In the genomic region with DNA sequence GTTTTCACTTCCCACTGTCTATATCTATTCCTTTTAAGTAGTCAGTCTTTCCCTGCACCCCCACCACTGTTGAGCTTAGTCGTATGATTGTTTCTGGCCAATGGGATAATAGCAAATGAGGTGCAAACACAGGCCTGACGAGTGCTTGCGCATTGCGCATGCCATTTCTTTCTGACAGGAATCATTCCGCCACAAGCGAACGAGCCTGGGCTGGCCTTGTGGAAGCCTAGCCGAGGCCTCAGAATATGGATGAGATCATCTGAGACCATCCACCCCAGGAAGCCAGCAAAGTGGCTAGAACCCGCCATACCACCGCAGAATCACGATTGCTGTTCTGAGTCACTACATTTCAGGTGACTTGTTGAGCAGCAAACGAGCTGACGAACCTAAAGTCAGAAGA, we compare ENCODE assay signal across 23 cellular contexts. TPM values are rescaled to one million over a fixed set of nuclear protein-coding genes. Genes with fewer than 3 reads are reported as not detected.
A peak's percentile ranks its signal among the peaks of the same experiment; 100 is the strongest.
DNase-seq lines count a peak whose midpoint lies in the region; ATAC-seq and TF ChIP-seq lines count a peak whose summit lies in the region.
"Had no signal": no experiment of that assay in that cellular context is flagged by ENCODE, and none has a peak within 500 bp of the region (broad histone marks: within the 10 kb centered on the region; RNA-seq: fewer than 3 reads in every experiment).

No MANE protein-coding gene starts in this region.

- H3K4ac ChIP-seq in IMR-90 (ENCODE audit: low read depth, low read length), result peak overlapping the region; percentile 35; the same call in 1 of the 2 replicates
- H3K4ac ChIP-seq in neuronal stem cell (ENCODE audit: low read length), result no peak overlapping the region

- H4K91ac ChIP-seq in IMR-90 (ENCODE audit: insufficient read depth, low read depth, low read length) (no peak overlapping the region), neuronal stem cell (ENCODE audit: low read depth, low read length, poor library complexity) (no peak overlapping the region)

- no peaks in the 10 kb centered on the region for H3K27me3 Mint-ChIP-seq in Calu3 (ENCODE audit: unreplicated experiment)
- H3K27me3 Mint-ChIP-seq: T-cell had no signal

- no peak overlapping the region for H3K4me3 Mint-ChIP-seq in Calu3 (ENCODE audit: low read depth, unreplicated experiment)
- H3K4me3 Mint-ChIP-seq: T-cell had no signal

- H2BK5ac ChIP-seq in IMR-90 (ENCODE audit: low read depth, low read length, poor library complexity, severe bottlenecking), result no peak overlapping the region
- no peak overlapping the region for H2BK5ac ChIP-seq in neuronal stem cell (ENCODE audit: low read length)

- TF ChIP-seq CTCF in IMR-90 (conservative IDR thresholded peaks at IDR 0.05; ENCODE audit: low read depth, low read length) (no peak), esophagus muscularis mucosa (IDR thresholded peaks at IDR 0.05) (no peak), Calu3 (IDR thresholded peaks at IDR 0.05; ENCODE audit: unreplicated experiment) (no peak)

- H3K27me3 ChIP-seq in IMR-90 (ENCODE audit: control insufficient read depth, insufficient read depth, low read length) (no peaks in the 10 kb centered on the region), esophagus muscularis mucosa (no peaks in the 10 kb centered on the region), neuronal stem cell (ENCODE audit: control insufficient read depth in 3 of 3, insufficient read depth in 3 of 3, low read depth in 1 of 3, low read length in 3 of 3) (no peaks in the 10 kb centered on the region)
- H3K27me3 ChIP-seq: BE2C, MG63, Peyer's patch, SJCRH30 had no signal

- TF ChIP-seq RAD21 in IMR-90 (IDR thresholded peaks at IDR 0.05; ENCODE audit: low read length), result no peak

- H3K18ac ChIP-seq in IMR-90 (ENCODE audit: low read depth, low read length) (peak overlapping the region; percentile 54; the same call in 1 of the 2 replicates), neuronal stem cell (ENCODE audit: low read length) (peak overlapping the region; percentile 80)

- 100% methylated on average over 6 of the region's 13 CpGs; no CpG with 5 or more reads in 1 of the 2 experiments for WGBS in IMR-90 (ENCODE audit: extremely low coverage in 2 of 2, insufficient read length in 1 of 2), 2 experiments
- 94% methylated on average over 13 of the region's 13 CpGs for WGBS in esophagus muscularis mucosa
- no CpG with 5 or more reads among the region's 13 CpGs for WGBS in neuronal stem cell (ENCODE audit: extremely low coverage in 2 of 2, insufficient read length in 2 of 2, insufficient replicate concordance in 1 of 2), 2 donors

- no peak overlapping the region for H3K56ac ChIP-seq in IMR-90 (ENCODE audit: extremely low read depth, insufficient read depth, low read length)

- H2AFZ ChIP-seq in IMR-90 (replicated peaks; ENCODE audit: low read length, poor library complexity) (no peak overlapping the region), neuronal stem cell (ENCODE audit: low read length) (no peak overlapping the region)
- H2AFZ ChIP-seq: GM23248 had no signal

- no peak overlapping the region for H3K27ac Mint-ChIP-seq in Calu3 (ENCODE audit: unreplicated experiment)
- H3K27ac Mint-ChIP-seq: T-cell had no signal

- H3K4me1 ChIP-seq in IMR-90 (ENCODE audit: control insufficient read depth, insufficient read depth, low read length), result peaks cover 2% of the 10 kb centered on the region; the same call in 1 of the 2 replicates
- H3K4me1 ChIP-seq in esophagus muscularis mucosa, result peaks cover 0 to 11% (median 5%) of the 10 kb centered on the region in 4 donors
- no peaks in the 10 kb centered on the region for H3K4me1 ChIP-seq in neuronal stem cell (ENCODE audit: control insufficient read depth in 2 of 2, insufficient read depth in 1 of 2, low read depth in 1 of 2, low read length in 2 of 2)
- H3K4me1 ChIP-seq: Peyer's patch, SJCRH30 had no signal

- BruUV-seq in IMR-90 (replicated peaks; lab: Mats Ljungman, UMichigan) (no TSS peak), Calu3 (replicated peaks; lab: Mats Ljungman, UMichigan) (no TSS peak)

- no peak for ATAC-seq in IMR-90 (ENCODE audit: low read depth)
- ATAC-seq in HG02973 (IDR thresholded peaks at IDR 0.05; ENCODE audit: unreplicated experiment), result no peak
- ATAC-seq in GM19467 (IDR thresholded peaks at IDR 0.05; ENCODE audit: unreplicated experiment), result no peak
- ATAC-seq: A549, HCT116, T-cell had no signal

- no peak overlapping the region for H2BK12ac ChIP-seq in neuronal stem cell (ENCODE audit: low read length)

- peaks cover 3% of the 10 kb centered on the region for H3K9me3 Mint-ChIP-seq in Calu3 (ENCODE audit: low read depth, unreplicated experiment)

- H2BK120ac ChIP-seq in IMR-90 (ENCODE audit: low read depth, low read length) (peak overlapping the region; percentile 13; the same call in 1 of the 2 replicates), neuronal stem cell (ENCODE audit: low read depth, low read length) (no peak overlapping the region)

- no peaks in the 10 kb centered on the region for H3K36me3 ChIP-seq in IMR-90 (ENCODE audit: control insufficient read depth, insufficient read depth, low read length)
- no peaks in the 10 kb centered on the region for H3K36me3 ChIP-seq in esophagus muscularis mucosa
- H3K36me3 ChIP-seq in neuronal stem cell (replicated peaks in 1 of 2; ENCODE audit: control insufficient read depth in 2 of 2, insufficient read depth in 2 of 2, low read length in 2 of 2), result no peaks in the 10 kb centered on the region
- H3K36me3 ChIP-seq: BE2C, MG63, Peyer's patch, SJCRH30 had no signal

- in situ Hi-C loops in IMR-90 (cut with MboI; ENCODE audit: low sequenced_read_pairs), result no loop called here

- H3K36me3 Mint-ChIP-seq in Calu3 (ENCODE audit: insufficient read depth, unreplicated experiment), result no peaks in the 10 kb centered on the region
- H3K36me3 Mint-ChIP-seq: T-cell had no signal

- intact Hi-C loops in IMR-90 (cut with micrococcal nuclease) (no loop called here), esophagus muscularis mucosa (cut with DNase I) (no loop called here), Calu3 (cut with micrococcal nuclease; ENCODE audit: unreplicated experiment) (no loop called here)

- H4K5ac ChIP-seq in IMR-90 (ENCODE audit: low read depth, low read length), result no peak overlapping the region

- H2BK20ac ChIP-seq in IMR-90 (ENCODE audit: low read depth, low read length), result no peak overlapping the region

- H3K4me2 ChIP-seq in IMR-90 (ENCODE audit: low read depth, low read length), result no peak overlapping the region
- H3K4me2 ChIP-seq in neuronal stem cell (ENCODE audit: insufficient read depth, low read length, poor library complexity, severe bottlenecking), result no peak overlapping the region
- H3K4me2 ChIP-seq: A549 had no signal

- H4K8ac ChIP-seq in IMR-90 (ENCODE audit: low read depth in 2 of 2, low read length in 2 of 2), result no peak overlapping the region
- no peak overlapping the region for H4K8ac ChIP-seq in neuronal stem cell (ENCODE audit: low read depth, low read length)

- H3K9me1 ChIP-seq in IMR-90 (ENCODE audit: insufficient read depth, low read length), result no peaks in the 10 kb centered on the region

- H3K27ac ChIP-seq in IMR-90 (ENCODE audit: insufficient read depth, low read length), result no peak overlapping the region
- H3K27ac ChIP-seq in esophagus muscularis mucosa (replicated peaks in 1 of 4), result no peak overlapping the region
- no peak overlapping the region for H3K27ac ChIP-seq in neuronal stem cell (replicated peaks; ENCODE audit: low read length)
- H3K27ac ChIP-seq: A549, GM23248, Peyer's patch, SJCRH30 had no signal

- no peak for TF ChIP-seq EP300 in esophagus muscularis mucosa (IDR thresholded peaks at IDR 0.05)

- dilution Hi-C loops in IMR-90 (cut with HindIII; ENCODE audit: low sequenced_read_pairs, unreplicated experiment), result no loop called here

- H3K9me3 ChIP-seq in IMR-90 (ENCODE audit: control insufficient read depth, insufficient read depth, low read length) (no peaks in the 10 kb centered on the region), esophagus muscularis mucosa (no peaks in the 10 kb centered on the region), neuronal stem cell (replicated peaks in 1 of 2; ENCODE audit: control insufficient read depth in 2 of 2, insufficient read depth in 1 of 2, low read depth in 1 of 2, low read length in 2 of 2) (peaks cover 0 to 2% of the 10 kb centered on the region in 2 donors)
- H3K9me3 ChIP-seq: A549, BE2C, MG63, Peyer's patch, SJCRH30 had no signal

- H2BK15ac ChIP-seq in IMR-90 (ENCODE audit: low read depth, low read length) (no peak overlapping the region; the same call in 1 of the 3 replicates), neuronal stem cell (ENCODE audit: low read length) (no peak overlapping the region)

- no peaks in the 10 kb centered on the region for H3K4me1 Mint-ChIP-seq in Calu3 (ENCODE audit: low read depth, unreplicated experiment)
- H3K4me1 Mint-ChIP-seq: T-cell had no signal

- POLR2A ChIA-PET in IMR-90 (lab: Charles Lee; ENCODE audit: unreplicated experiment), result no interaction called here

- H3K23ac ChIP-seq in IMR-90 (ENCODE audit: low read depth, low read length) (no peak overlapping the region), neuronal stem cell (ENCODE audit: low read depth, low read length, poor library complexity) (no peak overlapping the region)

- H4K20me1 ChIP-seq in IMR-90 (ENCODE audit: insufficient read depth, low read length), result no peaks in the 10 kb centered on the region

- DNase-seq in ELF-1 (ENCODE audit: low read depth, low spot score) (peak; percentile 4), IMR-90 (no peak), esophagus muscularis mucosa (ENCODE audit: extremely low spot score) (peak; percentile 87), neuronal stem cell (ENCODE audit: low spot score) (no peak), Calu3 (no peak)
- DNase-seq: BE2C, GM23248, MG63, NCI-H1092, NCI-H1436 treated with DMSO at 0.1 percent for 48 hours, NCI-H2029, NCI-H2171, NCI-H345, NCI-H524, Peyer's patch, SJCRH30, T-cell had no signal

- TF ChIP-seq POLR2A in IMR-90 (IDR thresholded peaks at IDR 0.05; ENCODE audit: low read depth, low read length), result no peak
- no peak for TF ChIP-seq POLR2A in esophagus muscularis mucosa (IDR thresholded peaks at IDR 0.05; ENCODE audit: low read depth)

- H2AK9ac ChIP-seq in IMR-90 (replicated peaks; ENCODE audit: low read depth, low read length, poor library complexity), result no peak overlapping the region

- H3K14ac ChIP-seq in IMR-90 (replicated peaks; ENCODE audit: low read depth, low read length) (no peak overlapping the region), neuronal stem cell (ENCODE audit: low read length) (no peak overlapping the region)

- CTCF ChIA-PET in IMR-90 (lab: Yijun Ruan, JAX) (no interaction called here), Calu3 (lab: Charles Lee) (interaction anchor here (0.6 kb wide), 1 partner anchor 1102 kb away, joined by 3 read pairs; no protein-coding TSS in a partner anchor)

- H3K79me1 ChIP-seq in IMR-90 (ENCODE audit: low read depth in 1 of 2, low read length in 2 of 2), result no peaks in the 10 kb centered on the region
- no peaks in the 10 kb centered on the region for H3K79me1 ChIP-seq in neuronal stem cell (ENCODE audit: low read depth, low read length)

- no peak overlapping the region for H3K4me3 ChIP-seq in IMR-90 (ENCODE audit: insufficient read depth, low read depth, low read length)
- H3K4me3 ChIP-seq in esophagus muscularis mucosa, result no peak overlapping the region
- H3K4me3 ChIP-seq in neuronal stem cell (ENCODE audit: low read length in 2 of 2), result no peak overlapping the region
- H3K4me3 ChIP-seq: A549, GM23248, MG63, Peyer's patch, SJCRH30 had no signal

- peak overlapping the region; percentile 76; the same call in 1 of the 2 replicates for H2AK5ac ChIP-seq in IMR-90 (ENCODE audit: low read depth, low read length)
- no peak overlapping the region for H2AK5ac ChIP-seq in neuronal stem cell (ENCODE audit: low read depth, low read length)

- H3K9ac ChIP-seq in IMR-90 (ENCODE audit: low read depth, low read length) (no peak overlapping the region), neuronal stem cell (ENCODE audit: low read depth, low read length, poor library complexity) (no peak overlapping the region)
- H3K9ac ChIP-seq: GM23248 had no signal

RNA-seq across cellular contexts. Expression of a gene that starts 52.2 kb away (rescaled TPM):
- not detected in 2 replicates for total RNA-seq in IMR-90 (2012; rRNA removed)
- not detected in 2 replicates for polyA plus RNA-seq in IMR-90 (2012; rRNA removed)
- not detected in 2 replicates for polyA plus RNA-seq in IMR-90 (2012; cell fraction: cytosol; rRNA removed)
- not detected in 2 replicates for polyA plus RNA-seq in IMR-90 (2012; cell fraction: nucleus; rRNA removed; ENCODE audit: low replicate concordance)
- total RNA-seq in esophagus muscularis mucosa, result under 1 TPM in 1 of 4 donors, not detected in 3; 0.33 TPM
- not detected for polyA plus RNA-seq in neuronal stem cell (2013, experiment 1 of 2)
- polyA plus RNA-seq in neuronal stem cell (2013, experiment 2 of 2), result not detected
- not detected in 2 replicates for total RNA-seq in Calu3 (2022)
- total RNA-seq: GM23248, LHCN-M2, OCI-LY7, Peyer's patch had no signal
- polyA plus RNA-seq: A549 had no signal

Comparison
In these comparisons a context has a peak if more than half of its experiments do, and no peak if none do; other contexts are left out.
1. DNase-seq: peak in ELF-1 (single experiment) and esophagus muscularis mucosa (single experiment); none in IMR-90 (single experiment), neuronal stem cell (single experiment) and Calu3 (single experiment).